ENCODE assay signal across 29 cellular contexts in genomic region chr18:21934766-21935015, GRCh38.
"Had no signal": no experiment of that assay in that cellular context is flagged by ENCODE, and none has a peak within 500 bp of the region (broad histone marks: within the 10 kb centered on the region; RNA-seq: fewer than 3 reads in every experiment).

No MANE protein-coding gene starts in this region.

- H3K4me3 Mint-ChIP-seq: activated CD4-positive, alpha-beta memory T cell treated with anti-CD3 and anti-CD28 coated beads for 36 hours; activated CD4-positive, alpha-beta T cell treated with anti-CD3 and anti-CD28 coated beads for 36 hours; activated CD4-positive, alpha-beta T cell treated with anti-CD3 and anti-CD28 coated beads, Interleukin-2, amount 10 ng/mL, durations not matched to agents 24 days and 14 days; activated CD8-positive, alpha-beta memory T cell treated with anti-CD3 and anti-CD28 coated beads, Interleukin-2, amount 10 ng/mL, durations not matched to agents 7 days and 5 days; activated CD8-positive, alpha-beta T cell treated with anti-CD3 and anti-CD28 coated beads, Interleukin-2, amount 10 ng/mL, durations not matched to agents 7 days and 5 days; activated naive CD4-positive, alpha-beta T cell treated with anti-CD3 and anti-CD28 coated beads for 36 hours; activated naive CD4-positive, alpha-beta T cell treated with anti-CD3 and anti-CD28 coated beads, Interleukin-2, amount 50 U/mL, for 24 hours; activated naive CD8-positive, alpha-beta T cell treated with anti-CD3 and anti-CD28 coated beads for 36 hours; activated T-helper 1 cell treated with anti-CD3 and anti-CD28 coated beads, Interleukin-12 subunit alpha, Interleukin-12 subunit beta, Interleukin-2, Interleukin-4 antibody, amounts not matched to agents 30 ng/mL and 10 ng/mL and 1 ng/mL, durations not matched to agents 14 hours and 24 hours and 36 hours; central memory CD8-positive, alpha-beta T cell; effector memory CD8-positive, alpha-beta T cell had no signal

- H3K36me3 Mint-ChIP-seq: activated CD4-positive, alpha-beta memory T cell treated with anti-CD3 and anti-CD28 coated beads for 36 hours; activated CD8-positive, alpha-beta memory T cell treated with anti-CD3 and anti-CD28 coated beads, Interleukin-2, amount 10 ng/mL, durations not matched to agents 7 days and 5 days; activated naive CD4-positive, alpha-beta T cell treated with anti-CD3 and anti-CD28 coated beads, Interleukin-2, amount 50 U/mL, for 24 hours; activated naive CD8-positive, alpha-beta T cell treated with anti-CD3 and anti-CD28 coated beads for 36 hours had no signal

- DNase-seq: activated CD4-positive, alpha-beta memory T cell treated with anti-CD3 and anti-CD28 coated beads for 36 hours; activated CD4-positive, alpha-beta T cell treated with anti-CD3 and anti-CD28 coated beads for 36 hours; activated CD4-positive, alpha-beta T cell treated with anti-CD3 and anti-CD28 coated beads, Interleukin-2, amount 10 ng/mL, durations not matched to agents 24 days and 14 days; activated CD4-positive, CD25-positive, alpha-beta regulatory T cell; activated CD4-positive, CD25-positive, alpha-beta regulatory T cell treated with anti-CD3 and anti-CD28 coated beads, Interleukin-2, amount 50 U/mL, for 72 hours; activated CD8-positive, alpha-beta memory T cell treated with anti-CD3 and anti-CD28 coated beads, Interleukin-2, amount 10 ng/mL, durations not matched to agents 7 days and 5 days; activated CD8-positive, alpha-beta memory T cell treated with anti-CD3 and anti-CD28 coated beads, Interleukin-2, amount 50 U/mL, for 4 hours; activated CD8-positive, alpha-beta T cell treated with anti-CD3 and anti-CD28 coated beads, Interleukin-2, amount 10 ng/mL, durations not matched to agents 7 days and 5 days; activated effector memory CD4-positive, alpha-beta T cell treated with anti-CD3 and anti-CD28 coated beads, Interleukin-2, amount 50 U/mL, for 16 hours; activated naive CD4-positive, alpha-beta T cell treated with anti-CD3 and anti-CD28 coated beads for 36 hours; activated naive CD8-positive, alpha-beta T cell treated with anti-CD3 and anti-CD28 coated beads for 36 hours; activated T-cell treated with anti-CD3 and anti-CD28 coated beads, Interleukin-2, amount 50 U/mL, for 1 hour; activated T-cell treated with anti-CD3 and anti-CD28 coated beads, Interleukin-2, amount 50 U/mL, for 48 hours; brain microvascular endothelial cell; cortex of kidney; dermis blood vessel endothelial cell; effector CD4-positive, alpha-beta T cell; effector memory CD8-positive, alpha-beta T cell; esophagus squamous epithelium; foreskin melanocyte; heart right ventricle; T-helper 2 cell had no signal

- H3K4me1 ChIP-seq: ascending aorta, esophagus squamous epithelium, gastroesophageal sphincter, heart right ventricle had no signal

- H3K27me3 ChIP-seq: ascending aorta, brain microvascular endothelial cell, esophagus squamous epithelium, gastroesophageal sphincter, heart right ventricle had no signal

- H3K27me3 Mint-ChIP-seq: activated CD4-positive, alpha-beta memory T cell treated with anti-CD3 and anti-CD28 coated beads for 36 hours; activated CD4-positive, alpha-beta T cell treated with anti-CD3 and anti-CD28 coated beads, Interleukin-2, amount 10 ng/mL, durations not matched to agents 24 days and 14 days; activated naive CD8-positive, alpha-beta T cell treated with anti-CD3 and anti-CD28 coated beads for 36 hours had no signal

- H3K27ac Mint-ChIP-seq: activated CD4-positive, alpha-beta memory T cell treated with anti-CD3 and anti-CD28 coated beads for 36 hours; activated CD4-positive, alpha-beta T cell treated with anti-CD3 and anti-CD28 coated beads for 36 hours; activated CD4-positive, alpha-beta T cell treated with anti-CD3 and anti-CD28 coated beads, Interleukin-2, amount 10 ng/mL, durations not matched to agents 24 days and 14 days; activated CD8-positive, alpha-beta memory T cell treated with anti-CD3 and anti-CD28 coated beads, Interleukin-2, amount 10 ng/mL, durations not matched to agents 7 days and 5 days; activated CD8-positive, alpha-beta T cell treated with anti-CD3 and anti-CD28 coated beads, Interleukin-2, amount 10 ng/mL, durations not matched to agents 7 days and 5 days; activated naive CD4-positive, alpha-beta T cell treated with anti-CD3 and anti-CD28 coated beads for 36 hours; activated naive CD4-positive, alpha-beta T cell treated with anti-CD3 and anti-CD28 coated beads, Interleukin-2, amount 50 U/mL, for 24 hours; activated naive CD8-positive, alpha-beta T cell treated with anti-CD3 and anti-CD28 coated beads for 36 hours; activated T-helper 1 cell treated with anti-CD3 and anti-CD28 coated beads, Interleukin-12 subunit alpha, Interleukin-12 subunit beta, Interleukin-2, Interleukin-4 antibody, amounts not matched to agents 30 ng/mL and 10 ng/mL and 1 ng/mL, durations not matched to agents 14 hours and 24 hours and 36 hours; activated T-helper 2 cell treated with anti-CD3 and anti-CD28 coated beads, Interferon-gamma antibody, Interleukin-2, Interleukin-4, amounts not matched to agents 10 μg/mL and 5 μg/mL and 100 μg/mL, durations not matched to agents 14 hours and 24 hours and 36 hours; effector memory CD8-positive, alpha-beta T cell had no signal

- H3K4me1 Mint-ChIP-seq: activated CD4-positive, alpha-beta T cell treated with anti-CD3 and anti-CD28 coated beads for 36 hours; activated CD4-positive, alpha-beta T cell treated with anti-CD3 and anti-CD28 coated beads, Interleukin-2, amount 10 ng/mL, durations not matched to agents 24 days and 14 days; activated CD8-positive, alpha-beta memory T cell treated with anti-CD3 and anti-CD28 coated beads, Interleukin-2, amount 10 ng/mL, durations not matched to agents 7 days and 5 days; activated naive CD4-positive, alpha-beta T cell treated with anti-CD3 and anti-CD28 coated beads, Interleukin-2, amount 50 U/mL, for 24 hours; activated naive CD8-positive, alpha-beta T cell treated with anti-CD3 and anti-CD28 coated beads for 36 hours; central memory CD8-positive, alpha-beta T cell had no signal

- H3K27ac ChIP-seq: ascending aorta, brain microvascular endothelial cell, epithelial cell of prostate, esophagus squamous epithelium, gastroesophageal sphincter, heart right ventricle had no signal

- H3K36me3 ChIP-seq: ascending aorta, brain microvascular endothelial cell, esophagus squamous epithelium, gastroesophageal sphincter, heart right ventricle had no signal

- H3K4me3 ChIP-seq: ascending aorta, esophagus squamous epithelium, gastroesophageal sphincter, heart right ventricle had no signal

- ATAC-seq: activated CD4-positive, alpha-beta T cell treated with anti-CD3 and anti-CD28 coated beads for 36 hours; activated CD8-positive, alpha-beta memory T cell treated with anti-CD3 and anti-CD28 coated beads, Interleukin-2, amount 10 ng/mL, durations not matched to agents 7 days and 5 days; activated CD8-positive, alpha-beta T cell treated with anti-CD3 and anti-CD28 coated beads, Interleukin-2, amount 10 ng/mL, durations not matched to agents 7 days and 5 days; effector memory CD8-positive, alpha-beta T cell; gastroesophageal sphincter; heart right ventricle had no signal

- H3K9me3 ChIP-seq: ascending aorta, esophagus squamous epithelium, gastroesophageal sphincter, heart right ventricle had no signal

- H3K9me3 Mint-ChIP-seq: activated CD4-positive, alpha-beta memory T cell treated with anti-CD3 and anti-CD28 coated beads for 36 hours; activated CD4-positive, alpha-beta T cell treated with anti-CD3 and anti-CD28 coated beads, Interleukin-2, amount 10 ng/mL, durations not matched to agents 24 days and 14 days; activated naive CD4-positive, alpha-beta T cell treated with anti-CD3 and anti-CD28 coated beads for 36 hours; activated naive CD4-positive, alpha-beta T cell treated with anti-CD3 and anti-CD28 coated beads, Interleukin-2, amount 50 U/mL, for 24 hours; activated naive CD8-positive, alpha-beta T cell treated with anti-CD3 and anti-CD28 coated beads for 36 hours; activated T-helper 1 cell treated with anti-CD3 and anti-CD28 coated beads, Interleukin-12 subunit alpha, Interleukin-12 subunit beta, Interleukin-2, Interleukin-4 antibody, amounts not matched to agents 30 ng/mL and 10 ng/mL and 1 ng/mL, durations not matched to agents 14 hours and 24 hours and 36 hours; activated T-helper 2 cell treated with anti-CD3 and anti-CD28 coated beads, Interferon-gamma antibody, Interleukin-2, Interleukin-4, amounts not matched to agents 10 μg/mL and 5 μg/mL and 100 μg/mL, durations not matched to agents 14 hours and 24 hours and 36 hours; central memory CD8-positive, alpha-beta T cell; effector memory CD8-positive, alpha-beta T cell had no signal
